Comparison of ENCODE assay signal across 8 cellular contexts in genomic region chr16:89925596-89926079, GRCh38. TPM values are rescaled to one million over a fixed set of nuclear protein-coding genes. Genes with fewer than 3 reads are reported as not detected.
DNase-seq lines count a peak whose midpoint lies in the region; ATAC-seq, FAIRE-seq and TF ChIP-seq lines count a peak whose summit lies in the region.

No MANE protein-coding gene starts in this region.

- H3K4me2 ChIP-seq in KMS-11 = peak overlapping the region; percentile 86

- H3K27me3 ChIP-seq in KMS-11 (ENCODE audit: insufficient read depth, low read depth) = peaks cover 67% of the 10 kb centered on the region
- H3K27me3 ChIP-seq in pancreas = peaks cover 0 to 12% (median 1%) of the 10 kb centered on the region in 4 donors

- H3K4me1 ChIP-seq in KMS-11 (ENCODE audit: low read depth, poor library complexity, severe bottlenecking) (peaks cover 49% of the 10 kb centered on the region), pancreas (peaks cover 4 to 16% (median 14%) of the 10 kb centered on the region in 3 donors)

- no peaks in the 10 kb centered on the region for H3K9me3 ChIP-seq in pancreas

- H4K20me1 ChIP-seq in KMS-11 (ENCODE audit: insufficient read depth) = no peaks in the 10 kb centered on the region

- H3K36me3 Mint-ChIP-seq in endothelial cell (ENCODE audit: low read depth, unreplicated experiment) = no peaks in the 10 kb centered on the region

- intact Hi-C loops in pancreas (cut with DNase I) = no loop called here

- H3K27ac Mint-ChIP-seq in endothelial cell (ENCODE audit: unreplicated experiment) = no peak overlapping the region

- H3K79me2 ChIP-seq in KMS-11 (ENCODE audit: insufficient read depth, low read depth) = no peaks in the 10 kb centered on the region

- in situ Hi-C loops in KBM-7 (cut with MboI; ENCODE audit: low pct_unique_long_range_greater_than_20kb, low sequenced_read_pairs) = no loop called here

- H3K9ac ChIP-seq in KMS-11 = no peak overlapping the region

- peaks cover 6% of the 10 kb centered on the region for H3K27me3 Mint-ChIP-seq in endothelial cell (ENCODE audit: unreplicated experiment)

- no peak for TF ChIP-seq CTCF in KMS-11 (conservative IDR thresholded peaks at IDR 0.05; ENCODE audit: low read depth, low read length)
- no peak for TF ChIP-seq CTCF in endothelial cell (IDR thresholded peaks at IDR 0.05; ENCODE audit: unreplicated experiment)
- no peak for TF ChIP-seq CTCF in pancreas (IDR thresholded peaks at IDR 0.05)

- DNase-seq in endothelial cell (ENCODE audit: low spot score) = no peak
- no peak for DNase-seq in pancreas
- no peak for DNase-seq in NCI-H128 (lab: John Stamatoyannopoulos, UW; ENCODE audit: unreplicated experiment)
- no peak for DNase-seq in KBM-7
- DNase-seq in NCI-H2081 (lab: John Stamatoyannopoulos, UW) = no peak

- peak overlapping the region; percentile 52; the same call in 1 of the 2 replicates for H2AFZ ChIP-seq in KMS-11 (ENCODE audit: low read depth)

- H3K36me3 ChIP-seq in KMS-11 (ENCODE audit: insufficient read depth) (no peaks in the 10 kb centered on the region), pancreas (no peaks in the 10 kb centered on the region)

- no peak overlapping the region for H3K27ac ChIP-seq in KMS-11
- H3K27ac ChIP-seq in pancreas = no peak overlapping the region

- H3K4me1 Mint-ChIP-seq in endothelial cell (ENCODE audit: unreplicated experiment) = no peaks in the 10 kb centered on the region

- peak overlapping the region; percentile 11; the same call in 1 of the 2 replicates for H3K4me3 ChIP-seq in GM08714 (ENCODE audit: low read length)
- no peak overlapping the region for H3K4me3 ChIP-seq in KMS-11 (IDR thresholded peaks at IDR 0.05; ENCODE audit: insufficient read depth, low read depth, low read length)
- H3K4me3 ChIP-seq in pancreas = peak overlapping the region; percentile 16 to 50 (median 42)

- no peak for FAIRE-seq in pancreas (lab: Jason Lieb, UNC)

- WGBS in pancreas, 2 donors = 2% methylated on average over 20 to 42 of the region's 42 CpGs

- H3K4me3 Mint-ChIP-seq in endothelial cell (ENCODE audit: unreplicated experiment) = peak overlapping the region; percentile 71

- ATAC-seq in pancreas (peak in 2 of 4 donors; percentile 5 to 26), HG02642 (IDR thresholded peaks at IDR 0.05; ENCODE audit: poor library complexity, unreplicated experiment) (no peak)

- H3K9me3 Mint-ChIP-seq in endothelial cell (ENCODE audit: unreplicated experiment) = no peaks in the 10 kb centered on the region

RNA-seq across cellular contexts. Expression of gene TUBB3, which starts 2.5 kb away (rescaled TPM):
- total RNA-seq in endothelial cell (ENCODE audit: unreplicated experiment) (95.7 TPM), pancreas (10 to 100 TPM in 1 of 6 donors, 1 to 10 TPM in 3, under 1 TPM in 2; 0.37 to 25.4 (median 1.6) TPM)
- polyA plus RNA-seq in pancreas = 1 to 10 TPM; 1.8 to 4.7 TPM

RNA-seq across cellular contexts. Expression of gene MC1R, which starts 7.0 kb away (rescaled TPM):
- total RNA-seq in endothelial cell (ENCODE audit: unreplicated experiment) (2.9 TPM), pancreas (1 to 10 TPM; 1.1 to 3.3 (median 1.6) TPM)
- 10 to 100 TPM in 1 of 2 donors, 1 to 10 TPM in 1; 9.4 to 14.3 TPM for polyA plus RNA-seq in pancreas

RNA-seq across cellular contexts. Expression of gene DEF8, which starts 22.9 kb away (rescaled TPM):
- total RNA-seq in endothelial cell (ENCODE audit: unreplicated experiment) (65.5 TPM), pancreas (10 to 100 TPM; 23.1 to 41.0 (median 27.5) TPM)
- 10 to 100 TPM; 68.8 to 72.2 TPM for polyA plus RNA-seq in pancreas

RNA-seq across cellular contexts. Expression of gene TCF25, which starts 52.2 kb away (rescaled TPM):
- total RNA-seq in endothelial cell (ENCODE audit: unreplicated experiment) (210 TPM), pancreas (100 to 1,000 TPM in 3 of 6 donors, 10 to 100 TPM in 3; 81.0 to 119 (median 100) TPM)
- polyA plus RNA-seq in pancreas = 100 to 1,000 TPM; 193 to 250 TPM
